8 cellular contexts compared by ENCODE assay signal in the genomic region with DNA sequence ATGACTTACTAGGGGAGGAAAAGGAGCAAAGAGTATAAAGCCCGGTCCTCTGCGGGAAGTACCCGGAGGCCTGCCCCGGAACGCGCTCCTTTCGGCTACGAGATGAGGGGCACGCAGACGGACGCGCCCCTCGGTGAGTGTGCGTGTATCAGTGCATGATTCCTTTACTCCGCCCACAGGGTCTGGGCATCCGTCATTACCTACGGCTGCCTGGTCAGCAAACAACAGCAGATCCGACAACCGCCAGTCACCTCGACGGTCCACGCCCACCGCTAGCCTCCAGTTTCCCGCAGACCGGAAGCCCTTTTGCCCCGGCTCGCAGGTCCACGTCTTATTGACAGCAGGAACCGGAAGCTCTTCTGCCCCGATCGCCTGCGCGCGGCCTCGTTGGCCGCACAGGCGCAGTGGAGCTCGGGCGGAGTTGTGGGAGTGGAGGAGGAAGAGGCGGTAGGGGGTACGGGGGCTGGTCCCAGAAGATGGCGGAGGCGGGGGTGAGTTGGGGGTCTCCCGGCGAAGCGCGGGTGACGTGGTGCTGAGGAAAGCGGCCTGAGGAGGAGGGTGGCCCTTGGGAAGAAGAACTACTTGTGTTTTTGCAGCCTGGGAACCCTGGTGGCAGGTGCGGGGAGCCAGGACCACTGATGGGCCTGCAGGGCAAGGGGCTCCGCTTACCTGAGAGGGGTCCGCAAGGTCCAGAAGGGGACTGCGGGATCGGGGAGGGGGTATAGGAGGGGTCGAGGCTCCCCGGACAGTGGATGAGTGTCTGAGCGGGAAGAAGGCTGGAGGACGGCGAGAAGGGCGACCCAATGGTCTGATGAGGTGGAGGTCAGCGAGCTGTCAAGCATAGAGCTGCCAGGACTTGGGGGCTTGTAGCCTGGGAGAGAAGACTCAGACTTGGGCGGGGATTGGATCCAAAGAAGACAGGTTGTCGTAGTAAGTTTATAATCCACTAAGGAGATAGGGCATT. TPM values are rescaled to one million over a fixed set of nuclear protein-coding genes. Genes with fewer than 3 reads are reported as not detected.
DNase-seq lines count a peak whose midpoint lies in the region; ATAC-seq and TF ChIP-seq lines count a peak whose summit lies in the region.

A gene (plus strand): TSS at position 421 of the 964 bp plus-strand sequence. CDS start 8,086 bp downstream, outside the sequence.

- TF ChIP-seq CTCF in ovary (IDR thresholded peaks at IDR 0.05) (peak in 1 of 3 donors; percentile 21), thyroid gland (IDR thresholded peaks at IDR 0.05) (peak in 2 of 6 experiments; percentile 17 to 19)

- DNase-seq in NCI-H1092 treated with DMSO at 0.1 percent for 48 hours (lab: John Stamatoyannopoulos, UW) (peak; percentile 93), SKM-1 (lab: John Stamatoyannopoulos, UW; ENCODE audit: unreplicated experiment) (peak; percentile 95), head of caudate nucleus (peak; percentile 81 to 97 (median 92)), ovary (peak; percentile 84 to 93 (median 91)), thyroid gland (peak; percentile 96 to 97)
- peak; percentile 90 to 98 for DNase-seq in activated naive CD4-positive, alpha-beta T cell treated with anti-CD3 and anti-CD28 coated beads, Interleukin-2, amount 50 U/mL, for 72 hours (ENCODE audit: low spot score in 2 of 2)

- H3K27me3 ChIP-seq in ovary (no peaks in the 10 kb centered on the region), thyroid gland (no peaks in the 10 kb centered on the region)

- H3K27ac Mint-ChIP-seq in activated naive CD4-positive, alpha-beta T cell treated with anti-CD3 and anti-CD28 coated beads, Interleukin-2, amount 50 U/mL, for 72 hours: peak within 1 kb of the TSS; percentile 63 to 96

- H3K36me3 Mint-ChIP-seq in activated naive CD4-positive, alpha-beta T cell treated with anti-CD3 and anti-CD28 coated beads, Interleukin-2, amount 50 U/mL, for 72 hours: peaks cover 5 to 12% of the 10 kb centered on the region in 2 donors

- H3K4me3 ChIP-seq in ovary (peak within 1 kb of the TSS; percentile 83), thyroid gland (replicated peaks in 1 of 3) (peak within 1 kb of the TSS; percentile 2 to 70 (median 39))

- intact Hi-C loops in head of caudate nucleus (cut with DNase I): loop anchor here (5.0 kb wide), 1 partner anchor 99 kb away; no protein-coding TSS in a partner anchor
- intact Hi-C loops in ovary (cut with DNase I): no loop called here
- intact Hi-C loops in thyroid gland (cut with DNase I): no loop called here

- WGBS in ovary, 3 donors: 0 to 1% (median 1%) methylated on average over 59 to 63 of the region's 63 CpGs
- WGBS in thyroid gland, 2 donors: 0 to 3% methylated on average over 37 to 43 of the region's 63 CpGs

- no peak for TF ChIP-seq EP300 in ovary (IDR thresholded peaks at IDR 0.05)

- H3K9me3 ChIP-seq in ovary: no peaks in the 10 kb centered on the region
- H3K9me3 ChIP-seq in thyroid gland: no peaks in the 10 kb centered on the region

- ATAC-seq in HG02610 (IDR thresholded peaks at IDR 0.05; ENCODE audit: unreplicated experiment): peak; percentile 97
- peak; percentile 95 for ATAC-seq in activated naive CD4-positive, alpha-beta T cell treated with anti-CD3 and anti-CD28 coated beads, Interleukin-2, amount 50 U/mL, for 72 hours

- H3K27ac ChIP-seq in ovary (peak within 1 kb of the TSS in 1 of 2 donors; percentile 20), thyroid gland (peak within 1 kb of the TSS in 2 of 3 donors; percentile 30 to 62)

- H3K4me1 ChIP-seq in ovary (ENCODE audit: insufficient read depth) (peaks cover 3% of the 10 kb centered on the region), thyroid gland (peaks cover 7 to 8% of the 10 kb centered on the region in 2 donors)

- H3K9me3 Mint-ChIP-seq in activated naive CD4-positive, alpha-beta T cell treated with anti-CD3 and anti-CD28 coated beads, Interleukin-2, amount 50 U/mL, for 72 hours: peaks cover 0 to 4% of the 10 kb centered on the region in 2 donors

- TF ChIP-seq POLR2A in GM10847 (IDR thresholded peaks at IDR 0.05; ENCODE audit: extremely low read depth, insufficient read length): peak; percentile 47
- no peak for TF ChIP-seq POLR2A in ovary (IDR thresholded peaks at IDR 0.05)
- TF ChIP-seq POLR2A in thyroid gland (IDR thresholded peaks at IDR 0.05): peak in 1 of 2 donors; percentile 61

- H3K36me3 ChIP-seq in ovary: no peaks in the 10 kb centered on the region
- H3K36me3 ChIP-seq in thyroid gland: no peaks in the 10 kb centered on the region

RNA-seq across cellular contexts. Expression of the gene that starts here (rescaled TPM):
- 10 to 100 TPM; 25.9 to 96.2 TPM for total RNA-seq in activated naive CD4-positive, alpha-beta T cell treated with anti-CD3 and anti-CD28 coated beads, Interleukin-2, amount 50 U/mL, for 72 hours
- total RNA-seq in ovary (10 to 100 TPM; 12.1 to 20.3 (median 16.6) TPM), thyroid gland (10 to 100 TPM; 14.3 to 22.8 (median 17.0) TPM)
- polyA plus RNA-seq in ovary: 10 to 100 TPM; 10.9 to 19.1 TPM
